8 cellular contexts compared by ENCODE assay signal in genomic region chr19:38362076-38362945, GRCh38. TPM values are rescaled to one million over a fixed set of nuclear protein-coding genes. Genes with fewer than 3 reads are reported as not detected.
DNase-seq lines count a peak whose midpoint lies in the region; ATAC-seq, FAIRE-seq and TF ChIP-seq lines count a peak whose summit lies in the region.

No MANE protein-coding gene starts in this region.

- peak overlapping the region; percentile 88 for H3K4me2 ChIP-seq in HepG2 (ENCODE audit: low read depth, low read length)

- H2AFZ ChIP-seq in HepG2 (ENCODE audit: low read length): no peak overlapping the region

- peak overlapping the region in 1 of 2 donors; percentile 62 for H3K27ac ChIP-seq in coronary artery
- no peak overlapping the region for H3K27ac ChIP-seq in HepG2 (ENCODE audit: extremely low read length, insufficient read depth, low read length)

- TF ChIP-seq CTCF in coronary artery (IDR thresholded peaks at IDR 0.05) (no peak), HepG2 (CRISPR knock-in tag; IDR thresholded peaks at IDR 0.05) (no peak)

- 2% methylated on average over 19 of the region's 68 CpGs for WGBS in HepG2 (ENCODE audit: low lambda C conversion rate)

- H3K4me1 ChIP-seq in HepG2 (ENCODE audit: insufficient read depth, low read length): peaks cover 36% of the 10 kb centered on the region

- no peak for FAIRE-seq in HepG2 (lab: Jason Lieb, UNC)

- no peaks in the 10 kb centered on the region for H4K20me1 ChIP-seq in HepG2 (ENCODE audit: insufficient read depth, low read length)

- CTCF ChIA-PET in HepG2 (lab: Yijun Ruan, JAX; ENCODE audit: low intra/inter-chr PET ratio, low total read pairs): no interaction called here

- H3K9me3 ChIP-seq in HepG2 (ENCODE audit: low read length): no peaks in the 10 kb centered on the region

- ATAC-seq in GM21423 (IDR thresholded peaks at IDR 0.05; ENCODE audit: unreplicated experiment) (peak; percentile 40), HepG2 (peak; percentile 55), GM18909 (IDR thresholded peaks at IDR 0.05; ENCODE audit: poor library complexity, unreplicated experiment) (no peak)

- H3K79me2 ChIP-seq in HepG2 (ENCODE audit: insufficient read depth, low read length): no peaks in the 10 kb centered on the region

- in situ Hi-C loops in HepG2 (cut with HindIII; ENCODE audit: extremely low pct_ligation_motif_present, low pct_unique_long_range_greater_than_20kb): no loop called here

- POLR2A ChIA-PET in HepG2 (lab: Yijun Ruan, JAX): interaction anchor here (0.9 to 2.2 kb wide), 4 partner anchors 12 to 41 kb away, joined by 3 to 24 read pairs (median 4); partner anchors contain the start of genes FAM98C, GGN, PSMD8 and SPRED3

- peaks cover 15 to 43% of the 10 kb centered on the region in 2 experiments; a peak in 4 of 5 replicates for H3K27me3 ChIP-seq in HepG2 (ENCODE audit: control insufficient read depth in 1 of 2, insufficient read depth in 2 of 2, low read length in 2 of 2)

- no peaks in the 10 kb centered on the region for H3K36me3 ChIP-seq in HepG2 (replicated peaks in 1 of 2; ENCODE audit: control insufficient read depth in 1 of 2, insufficient read depth in 2 of 2, low read length in 2 of 2)

- H3K4me3 ChIP-seq in coronary artery: peak overlapping the region; percentile 79
- peak overlapping the region; percentile 57 to 75 (median 62); a peak in 5 of 6 replicates for H3K4me3 ChIP-seq in HepG2 (replicated peaks in 1 of 3; ENCODE audit: insufficient read depth in 1 of 3, low read depth in 2 of 3, low read length in 3 of 3)

- no peak overlapping the region for H3K9ac ChIP-seq in HepG2 (ENCODE audit: insufficient read depth, low read depth, low read length)

- BruUV-seq in HepG2 (replicated peaks; lab: Mats Ljungman, UMichigan): no TSS peak

- intact Hi-C loops in HepG2 (cut with micrococcal nuclease; ENCODE audit: unreplicated experiment): loop anchor here (1.0 kb wide), 1 partner anchor 8 kb away; no protein-coding TSS in a partner anchor

- DNase-seq in AML-193 (lab: John Stamatoyannopoulos, UW): peak; percentile 69 to 70
- peak; percentile 89 for DNase-seq in NCI-H2171 treated with DMSO at 0.1 percent for 48 hours (lab: John Stamatoyannopoulos, UW)
- peak; percentile 80 for DNase-seq in activated CD4-positive, CD25-positive, alpha-beta regulatory T cell treated with anti-CD3 and anti-CD28 coated beads, Interleukin-2, amount 50 U/mL, for 72 hours
- DNase-seq in coronary artery (ENCODE audit: low spot score): no peak
- DNase-seq in HepG2 (ENCODE audit: low spot score): peak; percentile 23
- DNase-seq in stimulated activated CD4-positive, alpha-beta T cell treated with anti-CD3 and anti-CD28 coated beads, Interleukin-4, amount 100 ng/mL, for 48 hours (ENCODE audit: low read depth in 2 of 2): peak; percentile 92

- no peak for TF ChIP-seq RAD21 in HepG2 (CRISPR knock-in tag; IDR thresholded peaks at IDR 0.05)

- TF ChIP-seq EP300 in HepG2 (IDR thresholded peaks at IDR 0.05; ENCODE audit: low read depth in 2 of 2, low read length in 2 of 2) (no peak), HepG2 (CRISPR knock-in tag; IDR thresholded peaks at IDR 0.05; ENCODE audit: borderline replicate concordance) (no peak)

- no peak for TF ChIP-seq POLR2A in HepG2 (IDR thresholded peaks at IDR 0.05; ENCODE audit: insufficient read depth in 1 of 2, low read depth in 2 of 2, low read length in 2 of 2)

RNA-seq across cellular contexts. Expression of gene PSMD8, which starts 12.1 kb away (rescaled TPM):
- total RNA-seq in HepG2 (2016; rRNA removed; fragmentation: Illumina TruSeq; extraction: Trizol): 162 and 182 TPM in 2 replicates
- total RNA-seq in HepG2 (2016; cell fraction: cytosol; rRNA removed; fragmentation: Illumina TruSeq; extraction: Trizol; ENCODE audit: low read depth): 33.9 and 38.1 TPM in 2 replicates
- total RNA-seq in HepG2 (2016; cell fraction: insoluble cytoplasmic fraction; rRNA removed; fragmentation: Illumina TruSeq; extraction: Trizol): 152 and 200 TPM in 2 replicates
- total RNA-seq in HepG2 (2016; cell fraction: membrane; rRNA removed; fragmentation: Illumina TruSeq; extraction: Trizol): 48.9 and 51.9 TPM in 2 replicates
- 54.2 and 57.6 TPM in 2 replicates for total RNA-seq in HepG2 (2016; cell fraction: nucleus; rRNA removed; fragmentation: Illumina TruSeq; extraction: Trizol)
- polyA plus RNA-seq in HepG2 (2011; rRNA removed): 296 and 301 TPM in 2 replicates
- polyA plus RNA-seq in HepG2 (2011; cell fraction: cytosol; rRNA removed): 291 and 381 TPM in 2 replicates
- 94.6 and 107 TPM in 2 replicates for polyA plus RNA-seq in HepG2 (2011; cell fraction: nucleus; rRNA removed)
- 96.4 and 131 TPM in 2 replicates for polyA plus RNA-seq in HepG2 (2012)
- 42.7 and 43.8 TPM in 2 replicates for polyA plus RNA-seq in HepG2 (2016; cell fraction: cytosol; fragmentation: Illumina TruSeq; extraction: Trizol; ENCODE audit: low read depth)
- polyA plus RNA-seq in HepG2 (2016; cell fraction: insoluble cytoplasmic fraction; fragmentation: Illumina TruSeq; extraction: Trizol; ENCODE audit: low read depth): 227 and 233 TPM in 2 replicates
- 48.1 and 50.0 TPM in 2 replicates for polyA plus RNA-seq in HepG2 (2016; cell fraction: membrane; fragmentation: Illumina TruSeq; extraction: Trizol; ENCODE audit: low read depth)
- 103 and 107 TPM in 2 replicates for polyA plus RNA-seq in HepG2 (2016; cell fraction: nucleus; fragmentation: Illumina TruSeq; extraction: Trizol; ENCODE audit: insufficient read depth, low read depth)
- polyA minus RNA-seq in HepG2 (2011; rRNA and poly(A)+ RNA removed; ENCODE audit: low replicate concordance): 239 and 250 TPM in 2 replicates
- polyA minus RNA-seq in HepG2 (2011; cell fraction: cytosol; rRNA and poly(A)+ RNA removed): 71.2 and 79.0 TPM in 2 replicates
- polyA minus RNA-seq in HepG2 (2011; cell fraction: nucleus; rRNA and poly(A)+ RNA removed): 39.3 and 41.1 TPM in 2 replicates

RNA-seq across cellular contexts. Expression of gene GGN, which starts 25.5 kb away (rescaled TPM):
- total RNA-seq in HepG2 (2016; rRNA removed; fragmentation: Illumina TruSeq; extraction: Trizol): not detected in 2 replicates
- total RNA-seq in HepG2 (2016; cell fraction: cytosol; rRNA removed; fragmentation: Illumina TruSeq; extraction: Trizol; ENCODE audit: low read depth): not detected in 2 replicates
- not detected in 2 replicates for total RNA-seq in HepG2 (2016; cell fraction: insoluble cytoplasmic fraction; rRNA removed; fragmentation: Illumina TruSeq; extraction: Trizol)
- total RNA-seq in HepG2 (2016; cell fraction: membrane; rRNA removed; fragmentation: Illumina TruSeq; extraction: Trizol): not detected in 2 replicates
- not detected in 2 replicates for total RNA-seq in HepG2 (2016; cell fraction: nucleus; rRNA removed; fragmentation: Illumina TruSeq; extraction: Trizol)
- polyA plus RNA-seq in HepG2 (2011; rRNA removed): 0.07 TPM in 1 of 2 replicates, not detected in the other
- not detected in 2 replicates for polyA plus RNA-seq in HepG2 (2011; cell fraction: cytosol; rRNA removed)
- 0.06 and 0.14 TPM in 2 replicates for polyA plus RNA-seq in HepG2 (2011; cell fraction: nucleus; rRNA removed)
- polyA plus RNA-seq in HepG2 (2012): 0.08 and 0.28 TPM in 2 replicates
- not detected in 2 replicates for polyA plus RNA-seq in HepG2 (2016; cell fraction: cytosol; fragmentation: Illumina TruSeq; extraction: Trizol; ENCODE audit: low read depth)
- not detected in 2 replicates for polyA plus RNA-seq in HepG2 (2016; cell fraction: insoluble cytoplasmic fraction; fragmentation: Illumina TruSeq; extraction: Trizol; ENCODE audit: low read depth)
- not detected in 2 replicates for polyA plus RNA-seq in HepG2 (2016; cell fraction: membrane; fragmentation: Illumina TruSeq; extraction: Trizol; ENCODE audit: low read depth)
- polyA plus RNA-seq in HepG2 (2016; cell fraction: nucleus; fragmentation: Illumina TruSeq; extraction: Trizol; ENCODE audit: insufficient read depth, low read depth): not detected in 2 replicates
- not detected in 2 replicates for polyA minus RNA-seq in HepG2 (2011; rRNA and poly(A)+ RNA removed; ENCODE audit: low replicate concordance)
- polyA minus RNA-seq in HepG2 (2011; cell fraction: cytosol; rRNA and poly(A)+ RNA removed): not detected in 2 replicates
- not detected in 2 replicates for polyA minus RNA-seq in HepG2 (2011; cell fraction: nucleus; rRNA and poly(A)+ RNA removed)

RNA-seq across cellular contexts. Expression of gene SPRED3, which starts 26.2 kb away (rescaled TPM):
- 0.06 and 0.15 TPM in 2 replicates for total RNA-seq in HepG2 (2016; rRNA removed; fragmentation: Illumina TruSeq; extraction: Trizol)
- total RNA-seq in HepG2 (2016; cell fraction: cytosol; rRNA removed; fragmentation: Illumina TruSeq; extraction: Trizol; ENCODE audit: low read depth): 0.09 TPM in 1 of 2 replicates, not detected in the other
- 0.19 TPM in 1 of 2 replicates, not detected in the other for total RNA-seq in HepG2 (2016; cell fraction: insoluble cytoplasmic fraction; rRNA removed; fragmentation: Illumina TruSeq; extraction: Trizol)
- total RNA-seq in HepG2 (2016; cell fraction: membrane; rRNA removed; fragmentation: Illumina TruSeq; extraction: Trizol): 0.15 and 0.28 TPM in 2 replicates
- not detected in 2 replicates for total RNA-seq in HepG2 (2016; cell fraction: nucleus; rRNA removed; fragmentation: Illumina TruSeq; extraction: Trizol)
- polyA plus RNA-seq in HepG2 (2011; rRNA removed): 0.17 and 0.54 TPM in 2 replicates
- polyA plus RNA-seq in HepG2 (2011; cell fraction: cytosol; rRNA removed): 0.04 and 0.08 TPM in 2 replicates
- polyA plus RNA-seq in HepG2 (2011; cell fraction: nucleus; rRNA removed): 2.7 TPM in 2 replicates
- polyA plus RNA-seq in HepG2 (2012): 0.03 and 0.43 TPM in 2 replicates
- polyA plus RNA-seq in HepG2 (2016; cell fraction: cytosol; fragmentation: Illumina TruSeq; extraction: Trizol; ENCODE audit: low read depth): 0.02 TPM in 2 replicates
- 0.10 and 0.17 TPM in 2 replicates for polyA plus RNA-seq in HepG2 (2016; cell fraction: insoluble cytoplasmic fraction; fragmentation: Illumina TruSeq; extraction: Trizol; ENCODE audit: low read depth)
- 0.13 TPM in 2 replicates for polyA plus RNA-seq in HepG2 (2016; cell fraction: membrane; fragmentation: Illumina TruSeq; extraction: Trizol; ENCODE audit: low read depth)
- polyA plus RNA-seq in HepG2 (2016; cell fraction: nucleus; fragmentation: Illumina TruSeq; extraction: Trizol; ENCODE audit: insufficient read depth, low read depth): 0.59 and 2.3 TPM in 2 replicates
- 0.44 and 2.6 TPM in 2 replicates for polyA minus RNA-seq in HepG2 (2011; rRNA and poly(A)+ RNA removed; ENCODE audit: low replicate concordance)
- polyA minus RNA-seq in HepG2 (2011; cell fraction: cytosol; rRNA and poly(A)+ RNA removed): not detected in 2 replicates
- polyA minus RNA-seq in HepG2 (2011; cell fraction: nucleus; rRNA and poly(A)+ RNA removed): 1.5 and 1.7 TPM in 2 replicates

RNA-seq across cellular contexts. Expression of gene CATSPERG, which starts 26.7 kb away (rescaled TPM):
- total RNA-seq in HepG2 (2016; rRNA removed; fragmentation: Illumina TruSeq; extraction: Trizol): 0.21 and 1.0 TPM in 2 replicates
- 0.10 and 0.26 TPM in 2 replicates for total RNA-seq in HepG2 (2016; cell fraction: cytosol; rRNA removed; fragmentation: Illumina TruSeq; extraction: Trizol; ENCODE audit: low read depth)
- total RNA-seq in HepG2 (2016; cell fraction: insoluble cytoplasmic fraction; rRNA removed; fragmentation: Illumina TruSeq; extraction: Trizol): 0.43 TPM in 1 of 2 replicates, not detected in the other
- total RNA-seq in HepG2 (2016; cell fraction: membrane; rRNA removed; fragmentation: Illumina TruSeq; extraction: Trizol): 0.19 TPM in 1 of 2 replicates, not detected in the other
- 1.3 and 1.9 TPM in 2 replicates for total RNA-seq in HepG2 (2016; cell fraction: nucleus; rRNA removed; fragmentation: Illumina TruSeq; extraction: Trizol)
- 0.55 and 0.86 TPM in 2 replicates for polyA plus RNA-seq in HepG2 (2011; rRNA removed)
- 0.19 and 0.21 TPM in 2 replicates for polyA plus RNA-seq in HepG2 (2011; cell fraction: cytosol; rRNA removed)
- polyA plus RNA-seq in HepG2 (2011; cell fraction: nucleus; rRNA removed): 3.8 and 4.6 TPM in 2 replicates
- 0.71 and 0.78 TPM in 2 replicates for polyA plus RNA-seq in HepG2 (2012)
- polyA plus RNA-seq in HepG2 (2016; cell fraction: cytosol; fragmentation: Illumina TruSeq; extraction: Trizol; ENCODE audit: low read depth): 0.11 TPM in 1 of 2 replicates, not detected in the other
- polyA plus RNA-seq in HepG2 (2016; cell fraction: insoluble cytoplasmic fraction; fragmentation: Illumina TruSeq; extraction: Trizol; ENCODE audit: low read depth): not detected in 2 replicates
- polyA plus RNA-seq in HepG2 (2016; cell fraction: membrane; fragmentation: Illumina TruSeq; extraction: Trizol; ENCODE audit: low read depth): 0.05 and 0.06 TPM in 2 replicates
- polyA plus RNA-seq in HepG2 (2016; cell fraction: nucleus; fragmentation: Illumina TruSeq; extraction: Trizol; ENCODE audit: insufficient read depth, low read depth): 0.44 and 0.88 TPM in 2 replicates
- 2.0 and 2.1 TPM in 2 replicates for polyA minus RNA-seq in HepG2 (2011; rRNA and poly(A)+ RNA removed; ENCODE audit: low replicate concordance)
- 0.18 and 0.30 TPM in 2 replicates for polyA minus RNA-seq in HepG2 (2011; cell fraction: cytosol; rRNA and poly(A)+ RNA removed)
- polyA minus RNA-seq in HepG2 (2011; cell fraction: nucleus; rRNA and poly(A)+ RNA removed): 3.1 and 3.3 TPM in 2 replicates

RNA-seq across cellular contexts. Expression of gene FAM98C, which starts 40.6 kb away (rescaled TPM):
- total RNA-seq in HepG2 (2016; rRNA removed; fragmentation: Illumina TruSeq; extraction: Trizol): 7.4 and 10.0 TPM in 2 replicates
- 6.0 TPM in 2 replicates for total RNA-seq in HepG2 (2016; cell fraction: cytosol; rRNA removed; fragmentation: Illumina TruSeq; extraction: Trizol; ENCODE audit: low read depth)
- 6.7 and 10.1 TPM in 2 replicates for total RNA-seq in HepG2 (2016; cell fraction: insoluble cytoplasmic fraction; rRNA removed; fragmentation: Illumina TruSeq; extraction: Trizol)
- 6.6 and 6.9 TPM in 2 replicates for total RNA-seq in HepG2 (2016; cell fraction: membrane; rRNA removed; fragmentation: Illumina TruSeq; extraction: Trizol)
- 7.8 and 8.6 TPM in 2 replicates for total RNA-seq in HepG2 (2016; cell fraction: nucleus; rRNA removed; fragmentation: Illumina TruSeq; extraction: Trizol)
- 11.0 and 11.5 TPM in 2 replicates for polyA plus RNA-seq in HepG2 (2011; rRNA removed)
- 5.8 and 10.9 TPM in 2 replicates for polyA plus RNA-seq in HepG2 (2011; cell fraction: cytosol; rRNA removed)
- 28.8 and 32.0 TPM in 2 replicates for polyA plus RNA-seq in HepG2 (2011; cell fraction: nucleus; rRNA removed)
- 5.4 and 7.0 TPM in 2 replicates for polyA plus RNA-seq in HepG2 (2012)
- polyA plus RNA-seq in HepG2 (2016; cell fraction: cytosol; fragmentation: Illumina TruSeq; extraction: Trizol; ENCODE audit: low read depth): 5.1 and 5.9 TPM in 2 replicates
- polyA plus RNA-seq in HepG2 (2016; cell fraction: insoluble cytoplasmic fraction; fragmentation: Illumina TruSeq; extraction: Trizol; ENCODE audit: low read depth): 7.4 and 8.0 TPM in 2 replicates
- 5.4 and 6.1 TPM in 2 replicates for polyA plus RNA-seq in HepG2 (2016; cell fraction: membrane; fragmentation: Illumina TruSeq; extraction: Trizol; ENCODE audit: low read depth)
- 18.2 and 20.4 TPM in 2 replicates for polyA plus RNA-seq in HepG2 (2016; cell fraction: nucleus; fragmentation: Illumina TruSeq; extraction: Trizol; ENCODE audit: insufficient read depth, low read depth)
- polyA minus RNA-seq in HepG2 (2011; rRNA and poly(A)+ RNA removed; ENCODE audit: low replicate concordance): 5.8 and 6.2 TPM in 2 replicates
- polyA minus RNA-seq in HepG2 (2011; cell fraction: cytosol; rRNA and poly(A)+ RNA removed): 4.2 and 5.5 TPM in 2 replicates
- 3.7 and 4.5 TPM in 2 replicates for polyA minus RNA-seq in HepG2 (2011; cell fraction: nucleus; rRNA and poly(A)+ RNA removed)
